ENCODE assay signal across 9 cellular contexts in genomic region chr4:25915359-25915716, GRCh38. TPM values are rescaled to one million over a fixed set of nuclear protein-coding genes. Genes with fewer than 3 reads are reported as not detected.
DNase-seq lines count a peak whose midpoint lies in the region; ATAC-seq and TF ChIP-seq lines count a peak whose summit lies in the region.
"Had no signal": no experiment of that assay in that cellular context is flagged by ENCODE, and none has a peak within 500 bp of the region (broad histone marks: within the 10 kb centered on the region; RNA-seq: fewer than 3 reads in every experiment).

No MANE protein-coding gene starts in this region.

- H3K27me3 Mint-ChIP-seq in GM23338 (ENCODE audit: insufficient read depth, low read depth, poor library complexity) (peaks cover 6% of the 10 kb centered on the region), memory B cell (no peaks in the 10 kb centered on the region)
- H3K27me3 Mint-ChIP-seq in activated T-helper 17 cell treated with anti-CD3 and anti-CD28 coated beads, Interleukin-2, amount 50 U/mL, for 72 hours = no peaks in the 10 kb centered on the region

- H3K4me2 ChIP-seq in GM23338 = peak overlapping the region; percentile 82

- peaks cover 17% of the 10 kb centered on the region for H3K4me1 Mint-ChIP-seq in GM23338
- peaks cover 15% of the 10 kb centered on the region for H3K4me1 Mint-ChIP-seq in activated T-helper 17 cell treated with anti-CD3 and anti-CD28 coated beads, Interleukin-2, amount 50 U/mL, for 72 hours
- peaks cover 27% of the 10 kb centered on the region for H3K4me1 Mint-ChIP-seq in memory B cell

- H2AFZ ChIP-seq in ACC112 (ENCODE audit: low read length, unreplicated experiment) = peak overlapping the region; percentile 1
- no peak overlapping the region for H2AFZ ChIP-seq in GM23338

- H3K27ac Mint-ChIP-seq in GM23338 (peak overlapping the region; percentile 99), memory B cell (peak overlapping the region; percentile 99)
- H3K27ac Mint-ChIP-seq in activated T-helper 17 cell treated with anti-CD3 and anti-CD28 coated beads, Interleukin-2, amount 50 U/mL, for 72 hours = peak overlapping the region; percentile 94

- DNase-seq in GM23338 (ENCODE audit: low spot score) (no peak), memory B cell (ENCODE audit: low spot score in 2 of 2) (no peak), mucosa of gallbladder (ENCODE audit: low spot score) (no peak), SIG-M5 (lab: John Stamatoyannopoulos, UW) (no peak)
- DNase-seq in effector CD8-positive, alpha-beta T cell (lab: John Stamatoyannopoulos, UW) = no peak
- DNase-seq: NCI-H187 treated with DMSO at 0.1 percent for 48 hours had no signal

- H3K27ac ChIP-seq in ACC112 (ENCODE audit: low read depth, low read length) = peak overlapping the region; percentile 74
- H3K27ac ChIP-seq in GM23338 (ENCODE audit: low read depth) = no peak overlapping the region

- no peaks in the 10 kb centered on the region for H4K20me1 ChIP-seq in GM23338 (replicated peaks; ENCODE audit: insufficient read depth)

- peaks cover 14% of the 10 kb centered on the region for H3K4me1 ChIP-seq in ACC112 (ENCODE audit: control insufficient read depth, insufficient read depth, low read length, unreplicated experiment)
- H3K4me1 ChIP-seq in GM23338 (ENCODE audit: insufficient read depth) = peaks cover 8% of the 10 kb centered on the region

- TF ChIP-seq CTCF in GM23338 (conservative IDR thresholded peaks at IDR 0.05; ENCODE audit: low read depth in 2 of 2) = no peak

- H3K79me2 ChIP-seq in ACC112 (ENCODE audit: control insufficient read depth, insufficient read depth, low read length, unreplicated experiment) (peaks cover 5% of the 10 kb centered on the region), GM23338 (replicated peaks; ENCODE audit: insufficient read depth) (peaks cover 48% of the 10 kb centered on the region)

- H3K4me3 ChIP-seq in ACC112 (ENCODE audit: low read depth, low read length) (peak overlapping the region; percentile 80), GM23338 (peak overlapping the region; percentile 98)

- H3K36me3 ChIP-seq in ACC112 (ENCODE audit: insufficient read depth, low read length) (0 out of 2 replicates have a peak, but pooled peaks cover 2% of the 10 kb centered on the region), GM23338 (ENCODE audit: insufficient read depth) (no peaks in the 10 kb centered on the region)

- H3F3A ChIP-seq in GM23338 (replicated peaks; ENCODE audit: low read depth) = 0 out of 2 replicates have a peak, but pooled peaks cover 6% of the 10 kb centered on the region

- H3K27me3 ChIP-seq in ACC112 (ENCODE audit: insufficient read depth, low read length) (no peaks in the 10 kb centered on the region), GM23338 (ENCODE audit: insufficient read depth) (no peaks in the 10 kb centered on the region)

- ATAC-seq in GM23338 (no peak), memory B cell (ENCODE audit: low read depth) (no peak), GM19455 (IDR thresholded peaks at IDR 0.05; ENCODE audit: unreplicated experiment) (no peak)
- ATAC-seq in activated T-helper 17 cell treated with anti-CD3 and anti-CD28 coated beads, Interleukin-2, amount 50 U/mL, for 72 hours (replicated peaks) = no peak

- H3K9me3 Mint-ChIP-seq in GM23338 (no peaks in the 10 kb centered on the region; the same call in 2 of the 3 replicates), memory B cell (no peaks in the 10 kb centered on the region)
- H3K9me3 Mint-ChIP-seq in activated T-helper 17 cell treated with anti-CD3 and anti-CD28 coated beads, Interleukin-2, amount 50 U/mL, for 72 hours = peaks cover 3% of the 10 kb centered on the region

- no peaks in the 10 kb centered on the region for H3K9me2 ChIP-seq in GM23338 (ENCODE audit: insufficient read depth)

- peak overlapping the region; percentile 98 for H3K4me3 Mint-ChIP-seq in GM23338
- peak overlapping the region; percentile 92 for H3K4me3 Mint-ChIP-seq in activated T-helper 17 cell treated with anti-CD3 and anti-CD28 coated beads, Interleukin-2, amount 50 U/mL, for 72 hours
- peak overlapping the region; percentile 85 for H3K4me3 Mint-ChIP-seq in memory B cell

- H3K36me3 Mint-ChIP-seq in GM23338 (ENCODE audit: low read depth) (peaks cover 10% of the 10 kb centered on the region), memory B cell (peaks cover 4% of the 10 kb centered on the region)
- no peaks in the 10 kb centered on the region for H3K36me3 Mint-ChIP-seq in activated T-helper 17 cell treated with anti-CD3 and anti-CD28 coated beads, Interleukin-2, amount 50 U/mL, for 72 hours (ENCODE audit: low read depth)

TF ChIP-seq in GM23338, 12 proteins besides CTCF, POLR2A, EP300 and RAD21 (continues in another document):
- no peak for TF ChIP-seq POLR2AphosphoS5 (IDR thresholded peaks at IDR 0.05; ENCODE audit: low read depth)
- TF ChIP-seq CREB1 (CRISPR knock-in tag; IDR thresholded peaks at IDR 0.05; ENCODE audit: low read depth) = no peak
- no peak for TF ChIP-seq ZNF462 (CRISPR knock-in tag; IDR thresholded peaks at IDR 0.05)
- no peak for TF ChIP-seq JUNB (IDR thresholded peaks at IDR 0.05; ENCODE audit: unreplicated experiment)
- TF ChIP-seq STAT1 (IDR thresholded peaks at IDR 0.05; ENCODE audit: unreplicated experiment) = no peak

RNA-seq across cellular contexts. Expression of gene SMIM20, which starts 1.3 kb away (rescaled TPM):
- 56.6 and 71.6 TPM in 2 replicates for total RNA-seq in GM23338 (2014; rRNA removed; shearing (Covaris generic))
- 68.3 and 82.9 TPM in 2 replicates for polyA plus RNA-seq in GM23338 (2016; fragmentation: Nextera tagmentation; extraction: Ambion mirVana)
- total RNA-seq in activated T-helper 17 cell treated with anti-CD3 and anti-CD28 coated beads, Interleukin-2, amount 50 U/mL, for 72 hours = 10 to 100 TPM; 21.8 to 33.7 TPM
- total RNA-seq in mucosa of gallbladder = 34.0 TPM

RNA-seq across cellular contexts. Expression of gene SEL1L3, which starts 52.5 kb away (rescaled TPM):
- total RNA-seq in GM23338 (2014; rRNA removed; shearing (Covaris generic)) = 61.7 and 65.8 TPM in 2 replicates
- polyA plus RNA-seq in GM23338 (2016; fragmentation: Nextera tagmentation; extraction: Ambion mirVana) = 17.1 and 19.3 TPM in 2 replicates
- 10 to 100 TPM; 39.7 to 70.3 TPM for total RNA-seq in activated T-helper 17 cell treated with anti-CD3 and anti-CD28 coated beads, Interleukin-2, amount 50 U/mL, for 72 hours
- 221 TPM for total RNA-seq in mucosa of gallbladder
